ENCODE assay signal across 15 cellular contexts in the genomic region with DNA sequence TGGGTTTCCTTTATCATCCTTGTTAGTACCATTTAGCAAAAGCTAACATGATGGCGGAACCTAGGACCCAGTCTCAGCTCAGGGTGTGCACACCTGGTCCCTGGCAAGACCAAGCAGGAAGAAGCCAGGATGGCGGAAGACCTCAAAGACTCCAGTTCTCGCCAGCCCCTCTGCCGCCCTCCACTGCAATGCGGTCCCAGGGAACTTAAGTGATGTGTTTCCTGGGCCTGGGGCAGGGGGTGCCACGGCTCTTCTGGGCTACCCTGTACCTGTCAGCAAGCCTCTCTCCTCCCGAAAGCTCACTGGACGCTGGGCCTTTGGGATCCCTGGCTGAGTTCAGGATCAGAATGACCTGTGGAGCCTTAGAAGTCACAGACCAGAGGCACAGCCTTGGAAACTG.
DNase-seq lines count a peak whose midpoint lies in the region; ATAC-seq and TF ChIP-seq lines count a peak whose summit lies in the region.
"Had no signal": no experiment of that assay in that cellular context is flagged by ENCODE, and none has a peak within 500 bp of the region (broad histone marks: within the 10 kb centered on the region; RNA-seq: fewer than 3 reads in every experiment).

No MANE protein-coding gene starts in this region.

- H3K4me1 ChIP-seq in cardiac muscle cell (ENCODE audit: low read depth) (peaks cover 56% of the 10 kb centered on the region), heart left ventricle (peaks cover 0 to 7% (median 0%) of the 10 kb centered on the region in 12 donors), mesodermal cell (ENCODE audit: control insufficient read depth, insufficient read depth, low read length, poor library complexity, severe bottlenecking) (peaks cover 42% of the 10 kb centered on the region), esophagus squamous epithelium (peaks cover 0 to 21% (median 7%) of the 10 kb centered on the region in 3 donors), psoas muscle (no peaks in the 10 kb centered on the region)

- no peak for DNase-seq in cardiac muscle cell (ENCODE audit: low read depth in 1 of 2, low spot score in 1 of 2)
- no peak for DNase-seq in heart left ventricle
- DNase-seq in coronary artery (ENCODE audit: low spot score): peak; percentile 49
- no peak for DNase-seq in esophagus squamous epithelium (lab: John Stamatoyannopoulos, UW)
- no peak for DNase-seq in psoas muscle
- DNase-seq: DMS79 treated with DMSO at 0.1 percent for 48 hours; GM23248; NCI-H187; NCI-H345; NCI-H69; NK-92 treated with Interleukin-12 subunit alpha and Interleukin-12 subunit beta, amount 100 ng/mL, for 24 hours; OCI-M1 had no signal

- H3K36me3 ChIP-seq in cardiac muscle cell (peaks cover 9% of the 10 kb centered on the region), heart left ventricle (no peaks in the 10 kb centered on the region), mesodermal cell (ENCODE audit: control insufficient read depth, insufficient read depth, low read length) (no peaks in the 10 kb centered on the region), esophagus squamous epithelium (no peaks in the 10 kb centered on the region), psoas muscle (ENCODE audit: insufficient read depth in 1 of 2, low read depth in 1 of 2) (no peaks in the 10 kb centered on the region)
- H3K36me3 ChIP-seq: BLaER1 treated with 17β-estradiol and CSF1 and Interleukin-3, amounts not matched to agents 10 nM and 100 nM had no signal

- ATAC-seq in heart left ventricle: no peak
- ATAC-seq in HG03025 (IDR thresholded peaks at IDR 0.05; ENCODE audit: low FRiP score, unreplicated experiment): no peak
- no peak for ATAC-seq in psoas muscle

- H3K4me3 ChIP-seq in cardiac muscle cell (no peak overlapping the region), heart left ventricle (no peak overlapping the region), coronary artery (no peak overlapping the region), mesodermal cell (ENCODE audit: extremely low read depth, insufficient read depth, low read length, poor library complexity, severe bottlenecking) (no peak overlapping the region), esophagus squamous epithelium (no peak overlapping the region), psoas muscle (no peak overlapping the region)
- H3K4me3 ChIP-seq: BLaER1 treated with 17β-estradiol and CSF1 and Interleukin-3, amounts not matched to agents 10 nM and 100 nM; GM23248 had no signal

- intact Hi-C loops in heart left ventricle (cut with DNase I) (loop anchor here in 1 of 10 donors (10.0 kb wide), 1 partner anchor 52 kb away; no protein-coding TSS in a partner anchor), esophagus squamous epithelium (cut with DNase I) (no loop called here), psoas muscle (cut with DNase I) (no loop called here)

- whole genome bisulfite sequencing in heart left ventricle, 4 donors: 86 to 93% (median 91%) methylated on average over 7 to 8 of the region's 8 CpGs
- WGBS in mesodermal cell (ENCODE audit: insufficient coverage in 2 of 2), 2 experiments: 90 to 92% methylated on average over 8 of the region's 8 CpGs
- 92 to 100% methylated on average over 2 to 4 of the region's 8 CpGs for WGBS in esophagus squamous epithelium, 2 donors
- WGBS in psoas muscle, 3 donors: 88 to 93% (median 88%) methylated on average over 8 of the region's 8 CpGs

- H3K9me3 ChIP-seq in cardiac muscle cell (ENCODE audit: low read depth): no peaks in the 10 kb centered on the region
- H3K9me3 ChIP-seq in heart left ventricle: no peaks in the 10 kb centered on the region
- H3K9me3 ChIP-seq in mesodermal cell (ENCODE audit: control insufficient read depth, low read length): no peaks in the 10 kb centered on the region
- H3K9me3 ChIP-seq in esophagus squamous epithelium: no peaks in the 10 kb centered on the region
- no peaks in the 10 kb centered on the region for H3K9me3 ChIP-seq in psoas muscle

- TF ChIP-seq CTCF in cardiac muscle cell (IDR thresholded peaks at IDR 0.05; ENCODE audit: low read depth, low read length) (no peak), heart left ventricle (IDR thresholded peaks at IDR 0.05) (no peak), coronary artery (IDR thresholded peaks at IDR 0.05) (no peak), esophagus squamous epithelium (IDR thresholded peaks at IDR 0.05) (no peak), psoas muscle (IDR thresholded peaks at IDR 0.05) (no peak)

- no peak for TF ChIP-seq POLR2A in heart left ventricle (IDR thresholded peaks at IDR 0.05)
- no peak for TF ChIP-seq POLR2A in esophagus squamous epithelium (IDR thresholded peaks at IDR 0.05)

- H3K27me3 ChIP-seq in cardiac muscle cell (no peaks in the 10 kb centered on the region), heart left ventricle (peaks cover 0 to 25% (median 0%) of the 10 kb centered on the region in 9 donors), esophagus squamous epithelium (peaks cover 0 to 26% (median 0%) of the 10 kb centered on the region in 4 donors), psoas muscle (ENCODE audit: insufficient read depth in 3 of 3, low read length in 2 of 3) (peaks cover 0 to 52% (median 5%) of the 10 kb centered on the region in 3 donors)

- H3K27ac ChIP-seq in cardiac muscle cell (peak overlapping the region; percentile 85), heart left ventricle (no peak overlapping the region), coronary artery (no peak overlapping the region), mesodermal cell (ENCODE audit: low read depth, low read length, severe bottlenecking) (peak overlapping the region; percentile 64), esophagus squamous epithelium (no peak overlapping the region), psoas muscle (no peak overlapping the region)
- H3K27ac ChIP-seq: BLaER1 treated with 17β-estradiol and CSF1 and Interleukin-3, amounts not matched to agents 10 nM and 100 nM; GM23248 had no signal

Comparison
In these comparisons a context has a peak if more than half of its experiments do, and no peak if none do; other contexts are left out.
1. H3K27ac ChIP-seq: peak in cardiac muscle cell (single experiment) and mesodermal cell (single experiment); none in heart left ventricle (0 of 12), coronary artery (0 of 2), esophagus squamous epithelium (0 of 4) and psoas muscle (single experiment).